8 cellular contexts compared by ENCODE assay signal in the genomic region with DNA sequence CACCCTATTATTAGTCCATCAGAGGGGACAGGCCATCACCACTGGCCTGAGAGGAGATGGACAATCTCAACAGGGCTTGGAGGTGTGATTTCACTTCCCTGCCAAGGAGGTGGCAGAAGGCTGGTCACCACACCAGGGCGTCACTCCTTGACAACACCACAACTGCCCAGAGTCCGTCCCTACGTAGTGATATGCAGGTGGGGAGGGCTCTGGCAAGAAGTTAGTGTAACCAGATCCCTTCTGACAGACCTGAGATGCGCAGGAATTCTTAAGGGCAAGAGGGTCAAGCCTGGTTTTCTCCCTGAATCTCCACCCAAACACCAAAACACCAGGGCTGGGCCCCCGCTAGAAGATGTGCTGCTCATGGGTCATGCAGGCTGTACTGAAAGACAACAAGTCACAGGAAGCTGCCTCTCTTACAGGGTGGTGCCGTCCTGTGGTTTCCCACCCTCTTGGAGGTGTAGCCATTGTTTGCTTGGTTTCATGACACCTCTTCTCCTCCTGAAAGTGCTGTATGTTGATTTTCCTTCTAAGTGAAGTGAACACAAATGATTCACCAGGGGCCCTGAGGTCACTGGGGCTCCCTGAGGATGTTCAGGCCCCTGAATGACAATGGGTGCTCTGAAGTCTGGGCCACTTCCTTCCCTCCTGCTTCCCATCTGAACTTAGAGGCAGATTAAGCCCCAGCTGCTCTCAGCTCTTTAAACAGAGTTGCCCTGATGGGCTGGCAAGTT. TPM values are rescaled to one million over a fixed set of nuclear protein-coding genes. Genes with fewer than 3 reads are reported as not detected.
DNase-seq lines count a peak whose midpoint lies in the region; ATAC-seq, FAIRE-seq and TF ChIP-seq lines count a peak whose summit lies in the region.

No MANE protein-coding gene starts in this region.

- TF ChIP-seq RAD21 in HepG2 (CRISPR knock-in tag; IDR thresholded peaks at IDR 0.05) = no peak

- POLR2A ChIA-PET in MCF 10A (lab: Yijun Ruan, JAX) = no interaction called here
- POLR2A ChIA-PET in HepG2 (lab: Yijun Ruan, JAX) = no interaction called here

- H3K4me1 Mint-ChIP-seq in MCF 10A (ENCODE audit: insufficient read depth, unreplicated experiment) = no peaks in the 10 kb centered on the region
- H3K4me1 Mint-ChIP-seq in activated T-cell treated with anti-CD3 and anti-CD28 coated beads, Interleukin-2, amount 50 U/mL, for 4 hours (ENCODE audit: low read depth) = peaks cover 64% of the 10 kb centered on the region

- in situ Hi-C loops in mammary epithelial cell (cut with MboI; ENCODE audit: low sequenced_read_pairs in 2 of 2) = no loop called here
- in situ Hi-C loops in HepG2 (cut with HindIII; ENCODE audit: extremely low pct_ligation_motif_present, low pct_unique_long_range_greater_than_20kb) = no loop called here

- intact Hi-C loops in mammary epithelial cell (cut with micrococcal nuclease) = no loop called here
- intact Hi-C loops in MCF 10A (cut with micrococcal nuclease) = no loop called here
- intact Hi-C loops in HepG2 (cut with micrococcal nuclease; ENCODE audit: unreplicated experiment) = no loop called here

- H3K79me2 ChIP-seq in mammary epithelial cell (ENCODE audit: insufficient read depth, low read length) (peaks cover 6% of the 10 kb centered on the region), HepG2 (ENCODE audit: insufficient read depth, low read length) (no peaks in the 10 kb centered on the region)

- no peaks in the 10 kb centered on the region for H3K9me3 Mint-ChIP-seq in MCF 10A (ENCODE audit: unreplicated experiment)
- peaks cover 4% of the 10 kb centered on the region for H3K9me3 Mint-ChIP-seq in activated T-cell treated with anti-CD3 and anti-CD28 coated beads, Interleukin-2, amount 50 U/mL, for 4 hours

- no peak overlapping the region for H3K27ac Mint-ChIP-seq in MCF 10A (ENCODE audit: low read depth, unreplicated experiment)

- no peaks in the 10 kb centered on the region for H3K36me3 ChIP-seq in mammary epithelial cell (ENCODE audit: insufficient read depth, low read length)
- no peaks in the 10 kb centered on the region; a peak in 1 of 5 replicates for H3K36me3 ChIP-seq in HepG2 (replicated peaks in 1 of 2; ENCODE audit: control insufficient read depth in 1 of 2, insufficient read depth in 2 of 2, low read length in 2 of 2)

- H3K36me3 Mint-ChIP-seq in MCF 10A (ENCODE audit: insufficient read depth, unreplicated experiment) = no peaks in the 10 kb centered on the region
- no peaks in the 10 kb centered on the region for H3K36me3 Mint-ChIP-seq in activated T-cell treated with anti-CD3 and anti-CD28 coated beads, Interleukin-2, amount 50 U/mL, for 4 hours (ENCODE audit: insufficient read depth)

- no TSS peak for BruUV-seq in mammary epithelial cell (replicated peaks; lab: Mats Ljungman, UMichigan)
- BruUV-seq in MCF 10A (replicated peaks; lab: Mats Ljungman, UMichigan) = no TSS peak
- BruUV-seq in HepG2 (replicated peaks; lab: Mats Ljungman, UMichigan) = no TSS peak

- H3K9ac ChIP-seq in mammary epithelial cell (ENCODE audit: insufficient read depth, low read length) (no peak overlapping the region), HepG2 (ENCODE audit: insufficient read depth, low read depth, low read length) (no peak overlapping the region)

- TF ChIP-seq CTCF in mammary epithelial cell (conservative IDR thresholded peaks at IDR 0.05 in 1 of 2, IDR thresholded peaks at IDR 0.05 in 1 of 2; ENCODE audit: extremely low read depth in 1 of 2, insufficient read depth in 1 of 2, low read depth in 1 of 2, low read length in 2 of 2) (no peak), MCF 10A (IDR thresholded peaks at IDR 0.05; ENCODE audit: unreplicated experiment) (no peak), HepG2 (CRISPR knock-in tag; IDR thresholded peaks at IDR 0.05) (no peak)

- dilution Hi-C loops in mammary epithelial cell (cut with HindIII; ENCODE audit: low sequenced_read_pairs) = no loop called here

- peak; percentile 98 to 99 for ATAC-seq in activated T-cell treated with anti-CD3 and anti-CD28 coated beads, Interleukin-2, amount 50 U/mL, for 4 hours
- ATAC-seq in HepG2 = peak; percentile 65

- CTCF ChIA-PET in mammary epithelial cell (lab: Charles Lee; ENCODE audit: low non-redundant PET) (interaction anchor here (0.7 kb wide), 1 partner anchor 55 kb away, joined by 3 read pairs; no protein-coding TSS in a partner anchor), MCF 10A (lab: Yijun Ruan, JAX) (interaction anchor here (1.0 kb wide), 1 partner anchor 88 kb away, joined by 3 read pairs; no protein-coding TSS in a partner anchor), HepG2 (lab: Yijun Ruan, JAX; ENCODE audit: low intra/inter-chr PET ratio, low total read pairs) (interaction anchor here (0.6 kb wide), 1 partner anchor 79 kb away, joined by 3 read pairs; no protein-coding TSS in a partner anchor)

- H3K4me2 ChIP-seq in mammary epithelial cell (ENCODE audit: insufficient read depth, low read depth, low read length) = no peak overlapping the region
- no peak overlapping the region for H3K4me2 ChIP-seq in HepG2 (ENCODE audit: low read depth, low read length)

- H3K9me3 ChIP-seq in mammary epithelial cell (replicated peaks; ENCODE audit: insufficient read depth, low read length) (no peaks in the 10 kb centered on the region), HepG2 (ENCODE audit: low read length) (no peaks in the 10 kb centered on the region)

- H3K4me3 ChIP-seq in mammary epithelial cell (replicated peaks in 1 of 3; ENCODE audit: insufficient read depth in 1 of 3, low read depth in 2 of 3, low read length in 3 of 3) = no peak overlapping the region
- H3K4me3 ChIP-seq in HepG2 (replicated peaks in 1 of 3; ENCODE audit: insufficient read depth in 1 of 3, low read depth in 2 of 3, low read length in 3 of 3) = no peak overlapping the region

- H3K27ac ChIP-seq in mammary epithelial cell (ENCODE audit: insufficient read depth, low read depth, low read length) (peak overlapping the region; percentile 26), HepG2 (ENCODE audit: extremely low read length, insufficient read depth, low read length) (no peak overlapping the region)

- no peaks in the 10 kb centered on the region for H3K27me3 Mint-ChIP-seq in MCF 10A (ENCODE audit: insufficient read depth, unreplicated experiment)
- no peaks in the 10 kb centered on the region for H3K27me3 Mint-ChIP-seq in activated T-cell treated with anti-CD3 and anti-CD28 coated beads, Interleukin-2, amount 50 U/mL, for 4 hours (ENCODE audit: low read depth)

- 0 out of 4 replicates have a peak, but pooled peaks of 1 of the 2 experiments have one; percentile 33 for TF ChIP-seq EP300 in HepG2 (IDR thresholded peaks at IDR 0.05; ENCODE audit: low read depth in 2 of 2, low read length in 2 of 2)
- peak; percentile 24; the same call in 1 of the 2 replicates for TF ChIP-seq EP300 in HepG2 (CRISPR knock-in tag; IDR thresholded peaks at IDR 0.05; ENCODE audit: borderline replicate concordance)

- no peak overlapping the region for H3K4me3 Mint-ChIP-seq in MCF 10A (ENCODE audit: unreplicated experiment)
- peak overlapping the region; percentile 14 for H3K4me3 Mint-ChIP-seq in activated T-cell treated with anti-CD3 and anti-CD28 coated beads, Interleukin-2, amount 50 U/mL, for 4 hours

- H4K20me1 ChIP-seq in mammary epithelial cell (ENCODE audit: insufficient read depth, low read length) (no peaks in the 10 kb centered on the region), HepG2 (ENCODE audit: insufficient read depth, low read length) (peaks cover 6% of the 10 kb centered on the region; the same call in 1 of the 2 replicates)

- WGBS in mammary epithelial cell (ENCODE audit: low coverage, missing lambda C conversion rate) = 84% methylated on average over 6 of the region's 6 CpGs
- WGBS in HepG2 (ENCODE audit: low lambda C conversion rate) = 81% methylated on average over 4 of the region's 6 CpGs

- no peak for FAIRE-seq in HepG2 (lab: Jason Lieb, UNC)

- TF ChIP-seq POLR2A in HepG2 (IDR thresholded peaks at IDR 0.05; ENCODE audit: insufficient read depth in 1 of 2, low read depth in 2 of 2, low read length in 2 of 2) (no peak), erythroblast (IDR thresholded peaks at IDR 0.05; ENCODE audit: low read length) (no peak)

- H2AFZ ChIP-seq in mammary epithelial cell (ENCODE audit: low read depth, low read length) = no peak overlapping the region
- H2AFZ ChIP-seq in HepG2 (ENCODE audit: low read length) = no peak overlapping the region

- peak; percentile 72 for DNase-seq in mammary epithelial cell
- DNase-seq in MCF 10A (ENCODE audit: unreplicated experiment) = no peak
- peak; percentile 45 for DNase-seq in activated T-cell treated with anti-CD3 and anti-CD28 coated beads, Interleukin-2, amount 50 U/mL, for 4 hours
- peak; percentile 70 for DNase-seq in HepG2 (ENCODE audit: low spot score)
- DNase-seq in NCI-H2227 treated with DMSO at 0.1 percent for 48 hours (lab: John Stamatoyannopoulos, UW) = no peak
- no peak for DNase-seq in NCI-H187 (lab: John Stamatoyannopoulos, UW)
- DNase-seq in OCI-M2 (lab: John Stamatoyannopoulos, UW; ENCODE audit: unreplicated experiment) = no peak
- no peak for DNase-seq in erythroblast (lab: John Stamatoyannopoulos, UW)

- H3K4me1 ChIP-seq in mammary epithelial cell (ENCODE audit: insufficient read depth, low read length) (peaks cover 17% of the 10 kb centered on the region), HepG2 (ENCODE audit: insufficient read depth, low read length) (peaks cover 20% of the 10 kb centered on the region)

- no peaks in the 10 kb centered on the region for H3K27me3 ChIP-seq in mammary epithelial cell (ENCODE audit: insufficient read depth, low read length)
- no peaks in the 10 kb centered on the region for H3K27me3 ChIP-seq in HepG2 (ENCODE audit: control insufficient read depth in 1 of 2, insufficient read depth in 2 of 2, low read length in 2 of 2)

RNA-seq across cellular contexts. Expression of gene ATXN7L1, which starts 27.1 kb away (rescaled TPM):
- total RNA-seq in mammary epithelial cell = 10 to 100 TPM in 1 of 2 donors, 1 to 10 TPM in 1; 5.8 to 10.9 TPM
- 2.4 TPM for polyA plus RNA-seq in mammary epithelial cell
- polyA minus RNA-seq in mammary epithelial cell = 2.3 TPM
- 8.1 and 10.0 TPM in 2 replicates for total RNA-seq in MCF 10A (2022)
- total RNA-seq in activated T-cell treated with anti-CD3 and anti-CD28 coated beads, Interleukin-2, amount 50 U/mL, for 4 hours = 1 to 10 TPM; 2.5 to 5.5 (median 5.4) TPM
- 7.7 and 7.8 TPM in 2 replicates for total RNA-seq in HepG2 (2016; rRNA removed; fragmentation: Illumina TruSeq; extraction: Trizol)
- 5.5 and 6.6 TPM in 2 replicates for total RNA-seq in HepG2 (2016; cell fraction: cytosol; rRNA removed; fragmentation: Illumina TruSeq; extraction: Trizol; ENCODE audit: low read depth)
- total RNA-seq in HepG2 (2016; cell fraction: insoluble cytoplasmic fraction; rRNA removed; fragmentation: Illumina TruSeq; extraction: Trizol) = 6.4 and 8.4 TPM in 2 replicates
- 6.2 and 7.4 TPM in 2 replicates for total RNA-seq in HepG2 (2016; cell fraction: membrane; rRNA removed; fragmentation: Illumina TruSeq; extraction: Trizol)
- total RNA-seq in HepG2 (2016; cell fraction: nucleus; rRNA removed; fragmentation: Illumina TruSeq; extraction: Trizol) = 11.2 and 17.2 TPM in 2 replicates
- polyA plus RNA-seq in HepG2 (2011; rRNA removed) = 4.1 and 4.3 TPM in 2 replicates
- polyA plus RNA-seq in HepG2 (2011; cell fraction: cytosol; rRNA removed) = 1.3 and 1.7 TPM in 2 replicates
- polyA plus RNA-seq in HepG2 (2011; cell fraction: nucleus; rRNA removed) = 11.3 and 12.0 TPM in 2 replicates
- polyA plus RNA-seq in HepG2 (2012) = 4.3 and 5.7 TPM in 2 replicates
- 7.6 and 8.7 TPM in 2 replicates for polyA plus RNA-seq in HepG2 (2016; cell fraction: cytosol; fragmentation: Illumina TruSeq; extraction: Trizol; ENCODE audit: low read depth)
- polyA plus RNA-seq in HepG2 (2016; cell fraction: insoluble cytoplasmic fraction; fragmentation: Illumina TruSeq; extraction: Trizol; ENCODE audit: low read depth) = 7.7 and 8.4 TPM in 2 replicates
- polyA plus RNA-seq in HepG2 (2016; cell fraction: membrane; fragmentation: Illumina TruSeq; extraction: Trizol; ENCODE audit: low read depth) = 7.2 and 7.9 TPM in 2 replicates
- 19.9 and 21.6 TPM in 2 replicates for polyA plus RNA-seq in HepG2 (2016; cell fraction: nucleus; fragmentation: Illumina TruSeq; extraction: Trizol; ENCODE audit: insufficient read depth, low read depth)
- polyA minus RNA-seq in HepG2 (2011; rRNA and poly(A)+ RNA removed; ENCODE audit: low replicate concordance) = 6.4 and 6.7 TPM in 2 replicates
- 1.5 and 4.4 TPM in 2 replicates for polyA minus RNA-seq in HepG2 (2011; cell fraction: cytosol; rRNA and poly(A)+ RNA removed)
- polyA minus RNA-seq in HepG2 (2011; cell fraction: nucleus; rRNA and poly(A)+ RNA removed) = 16.5 and 21.3 TPM in 2 replicates

Comparison
In these comparisons a context has a peak if more than half of its experiments do, and no peak if none do; other contexts are left out.
1. DNase-seq: peak in mammary epithelial cell (single experiment), activated T-cell treated with anti-CD3 and anti-CD28 coated beads, Interleukin-2, amount 50 U/mL, for 4 hours (single experiment) and HepG2 (single experiment); none in MCF 10A (single experiment), NCI-H2227 treated with DMSO at 0.1 percent for 48 hours (single experiment), NCI-H187 (0 of 2), OCI-M2 (single experiment) and erythroblast (0 of 2).